ENCODE assay signal across 34 cellular contexts in genomic region chr4:56234098-56234497, GRCh38.
"Had no signal": no experiment of that assay in that cellular context is flagged by ENCODE, and none has a peak within 500 bp of the region (broad histone marks: within the 10 kb centered on the region; RNA-seq: fewer than 3 reads in every experiment).

No MANE protein-coding gene starts in this region.

- H3K27me3 ChIP-seq: adrenal gland, body of pancreas, brain microvascular endothelial cell, breast epithelium had no signal

- H3K4me1 ChIP-seq: adrenal gland, body of pancreas, breast epithelium had no signal

- DNase-seq: activated B cell treated with CpG ODN at 0.5 μM for 24 hours; activated CD4-positive, alpha-beta memory T cell treated with anti-CD3 and anti-CD28 coated beads for 36 hours; activated CD4-positive, alpha-beta T cell treated with anti-CD3 and anti-CD28 coated beads for 4 hours; activated CD4-positive, alpha-beta T cell treated with anti-CD3 and anti-CD28 coated beads, Interleukin-2, amount 10 ng/mL, durations not matched to agents 24 days and 14 days; activated CD4-positive, alpha-beta T cell treated with anti-CD3 and anti-CD28 coated beads, Interleukin-2, amount 50 U/mL, for 1 hour; activated CD4-positive, alpha-beta T cell treated with anti-CD3 and anti-CD28 coated beads, Interleukin-2, amount 50 U/mL, for 4 hours; activated CD4-positive, CD25-positive, alpha-beta regulatory T cell treated with anti-CD3 and anti-CD28 coated beads, Interleukin-2, amount 50 U/mL, for 72 hours; activated CD8-positive, alpha-beta memory T cell treated with anti-CD3 and anti-CD28 coated beads, Interleukin-2, amount 50 U/mL, for 4 hours; activated CD8-positive, alpha-beta T cell treated with anti-CD3 and anti-CD28 coated beads for 36 hours; activated effector memory CD4-positive, alpha-beta T cell treated with anti-CD3 and anti-CD28 coated beads, Interleukin-2, amount 50 U/mL, for 16 hours; activated gamma-delta T cell treated with Interleukin-2 at 50 U/mL for 16 hours; activated naive CD4-positive, alpha-beta T cell; activated naive CD4-positive, alpha-beta T cell treated with anti-CD3 and anti-CD28 coated beads for 36 hours; activated naive CD4-positive, alpha-beta T cell treated with anti-CD3 and anti-CD28 coated beads, Interleukin-2, amount 50 U/mL, for 16 hours; activated naive CD8-positive, alpha-beta T cell treated with anti-CD3 and anti-CD28 coated beads for 36 hours; activated T-cell treated with anti-CD3 and anti-CD28 coated beads for 4 hours; activated T-cell treated with anti-CD3 and anti-CD28 coated beads, Interleukin-2, amount 50 U/mL, for 1 hour; activated T-cell treated with anti-CD3 and anti-CD28 coated beads, Interleukin-2, amount 50 U/mL, for 4 hours; activated T-cell treated with anti-CD3 and anti-CD28 coated beads, Interleukin-2, amount 50 U/mL, for 72 hours; adrenal gland; amniotic stem cell; aorta; body of pancreas; brain microvascular endothelial cell; central memory CD4-positive, alpha-beta T cell; T-helper 2 cell; T-helper 9 cell had no signal

- H3K27ac Mint-ChIP-seq: activated B cell treated with CpG ODN at 0.5 μM for 24 hours; activated CD4-positive, alpha-beta memory T cell treated with anti-CD3 and anti-CD28 coated beads for 36 hours; activated CD4-positive, alpha-beta T cell treated with anti-CD3 and anti-CD28 coated beads, Interleukin-2, amount 10 ng/mL, durations not matched to agents 24 days and 14 days; activated CD8-positive, alpha-beta T cell treated with anti-CD3 and anti-CD28 coated beads for 36 hours; activated naive CD4-positive, alpha-beta T cell treated with anti-CD3 and anti-CD28 coated beads for 36 hours; activated naive CD4-positive, alpha-beta T cell treated with anti-CD3 and anti-CD28 coated beads, Interleukin-2, amount 50 U/mL, for 72 hours; activated naive CD8-positive, alpha-beta T cell treated with anti-CD3 and anti-CD28 coated beads for 36 hours; activated T-cell treated with anti-CD3 and anti-CD28 coated beads, Interleukin-2, amount 50 U/mL, for 72 hours; activated T-helper 1 cell treated with anti-CD3 and anti-CD28 coated beads, Interleukin-12 subunit alpha, Interleukin-12 subunit beta, Interleukin-2, Interleukin-4 antibody, amounts not matched to agents 30 ng/mL and 10 ng/mL and 1 ng/mL, durations not matched to agents 14 hours and 24 hours and 36 hours; activated T-helper 17 cell treated with anti-CD3 and anti-CD28 coated beads, Interleukin-2, amount 50 U/mL, for 72 hours; T-helper 1 cell treated with Interleukin-12 subunit alpha and Interleukin-12 subunit beta and Interleukin-4 antibody, amounts not matched to agents 30 μg/mL and 1 μg/mL, for 36 hours; T-helper 2 cell treated with Interferon-gamma antibody and Interleukin-4, amounts not matched to agents 5 μg/mL and 100 μg/mL, for 36 hours had no signal

- H3K4me3 Mint-ChIP-seq: activated B cell treated with CpG ODN at 0.5 μM for 24 hours; activated CD4-positive, alpha-beta memory T cell treated with anti-CD3 and anti-CD28 coated beads for 36 hours; activated CD4-positive, alpha-beta T cell treated with anti-CD3 and anti-CD28 coated beads, Interleukin-2, amount 10 ng/mL, durations not matched to agents 24 days and 14 days; activated CD8-positive, alpha-beta T cell treated with anti-CD3 and anti-CD28 coated beads for 36 hours; activated naive CD4-positive, alpha-beta T cell treated with anti-CD3 and anti-CD28 coated beads for 36 hours; activated naive CD8-positive, alpha-beta T cell treated with anti-CD3 and anti-CD28 coated beads for 36 hours; activated T-cell treated with anti-CD3 and anti-CD28 coated beads, Interleukin-2, amount 50 U/mL, for 4 hours; activated T-cell treated with anti-CD3 and anti-CD28 coated beads, Interleukin-2, amount 50 U/mL, for 72 hours; activated T-helper 1 cell treated with anti-CD3 and anti-CD28 coated beads, Interleukin-12 subunit alpha, Interleukin-12 subunit beta, Interleukin-2, Interleukin-4 antibody, amounts not matched to agents 30 ng/mL and 10 ng/mL and 1 ng/mL, durations not matched to agents 14 hours and 24 hours and 36 hours; activated T-helper 17 cell treated with anti-CD3 and anti-CD28 coated beads, Interleukin-2, amount 50 U/mL, for 72 hours; T-helper 1 cell treated with Interleukin-12 subunit alpha and Interleukin-12 subunit beta and Interleukin-4 antibody, amounts not matched to agents 30 μg/mL and 1 μg/mL, for 36 hours; T-helper 2 cell treated with Interferon-gamma antibody and Interleukin-4, amounts not matched to agents 5 μg/mL and 100 μg/mL, for 36 hours had no signal

- H3K9me3 Mint-ChIP-seq: activated naive CD4-positive, alpha-beta T cell treated with anti-CD3 and anti-CD28 coated beads for 36 hours; activated T-helper 1 cell treated with anti-CD3 and anti-CD28 coated beads, Interleukin-12 subunit alpha, Interleukin-12 subunit beta, Interleukin-2, Interleukin-4 antibody, amounts not matched to agents 30 ng/mL and 10 ng/mL and 1 ng/mL, durations not matched to agents 14 hours and 24 hours and 36 hours; activated T-helper 17 cell treated with anti-CD3 and anti-CD28 coated beads, Interleukin-2, amount 50 U/mL, for 72 hours; T-helper 1 cell treated with Interleukin-12 subunit alpha and Interleukin-12 subunit beta and Interleukin-4 antibody, amounts not matched to agents 30 μg/mL and 1 μg/mL, for 36 hours had no signal

- ATAC-seq: activated CD8-positive, alpha-beta T cell treated with anti-CD3 and anti-CD28 coated beads for 36 hours; activated naive CD4-positive, alpha-beta T cell treated with anti-CD3 and anti-CD28 coated beads, Interleukin-2, amount 50 U/mL, for 72 hours; activated T-cell treated with anti-CD3 and anti-CD28 coated beads, Interleukin-2, amount 50 U/mL, for 4 hours; activated T-cell treated with anti-CD3 and anti-CD28 coated beads, Interleukin-2, amount 50 U/mL, for 72 hours; activated T-helper 17 cell treated with anti-CD3 and anti-CD28 coated beads, Interleukin-2, amount 50 U/mL, for 72 hours; body of pancreas had no signal

- H3K27ac ChIP-seq: adrenal gland, body of pancreas, brain microvascular endothelial cell, breast epithelium, VCaP had no signal

- H3K4me3 ChIP-seq: adrenal gland, body of pancreas, breast epithelium had no signal

- H3K36me3 Mint-ChIP-seq: activated CD4-positive, alpha-beta memory T cell treated with anti-CD3 and anti-CD28 coated beads for 36 hours; activated naive CD4-positive, alpha-beta T cell treated with anti-CD3 and anti-CD28 coated beads, Interleukin-2, amount 50 U/mL, for 72 hours; activated naive CD8-positive, alpha-beta T cell treated with anti-CD3 and anti-CD28 coated beads for 36 hours had no signal

- H3K27me3 Mint-ChIP-seq: activated B cell treated with CpG ODN at 0.5 μM for 24 hours; activated naive CD8-positive, alpha-beta T cell treated with anti-CD3 and anti-CD28 coated beads for 36 hours had no signal

- H3K36me3 ChIP-seq: adrenal gland, brain microvascular endothelial cell, breast epithelium had no signal

- H3K9me3 ChIP-seq: adrenal gland, body of pancreas had no signal

- H3K4me1 Mint-ChIP-seq: activated CD4-positive, alpha-beta T cell treated with anti-CD3 and anti-CD28 coated beads, Interleukin-2, amount 10 ng/mL, durations not matched to agents 24 days and 14 days; activated T-helper 17 cell treated with anti-CD3 and anti-CD28 coated beads, Interleukin-2, amount 50 U/mL, for 72 hours had no signal
